In the genomic region with DNA sequence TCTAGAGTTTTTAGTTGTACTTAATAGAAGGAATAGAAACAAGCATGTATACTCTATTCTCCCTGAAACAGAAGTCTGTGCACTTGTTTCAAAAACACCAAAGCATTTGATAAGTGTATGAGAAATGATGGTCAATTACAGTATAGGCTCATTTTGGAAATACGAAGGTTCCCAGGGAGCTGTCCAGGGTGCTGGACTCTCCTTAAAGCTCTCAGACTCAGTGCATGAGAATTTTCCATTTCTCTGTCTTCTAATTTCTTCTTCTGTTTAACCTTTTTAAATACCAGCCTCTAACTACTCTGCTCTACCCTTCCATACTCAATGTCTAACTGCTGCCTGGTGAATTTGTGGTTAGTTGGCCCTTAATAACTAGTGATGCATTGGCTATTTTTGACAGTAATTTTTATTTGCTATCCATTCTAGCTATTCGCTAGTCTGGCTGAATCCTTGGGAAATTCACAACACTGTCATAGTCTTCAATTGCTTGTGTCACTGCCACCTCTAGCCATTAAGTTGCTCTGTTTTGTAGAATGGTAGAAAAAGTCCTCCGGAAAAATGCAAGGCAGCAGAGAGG, we compare ENCODE assay signal across 10 cellular contexts.
DNase-seq lines count a peak whose midpoint lies in the region; ATAC-seq lines count a peak whose summit lies in the region.
"Had no signal": no experiment of that assay in that cellular context is flagged by ENCODE, and none has a peak within 500 bp of the region (broad histone marks: within the 10 kb centered on the region; RNA-seq: fewer than 3 reads in every experiment).

No MANE protein-coding gene starts in this region.

- H3K4me1 ChIP-seq in adipocyte (ENCODE audit: control insufficient read depth, insufficient read depth, low read length) = peaks cover 10% of the 10 kb centered on the region

- no peak overlapping the region for H3K4me3 ChIP-seq in adipocyte (ENCODE audit: low read length)

- H3K9me3 ChIP-seq in adipocyte (ENCODE audit: control insufficient read depth, low read length) = no peaks in the 10 kb centered on the region

- DNase-seq in NOMO-1 treated with DMSO at 0.1 percent for 48 hours (lab: John Stamatoyannopoulos, UW; ENCODE audit: unreplicated experiment) (peak; percentile 11), NOMO-1 treated with dmso at 0.1 percent for 144 hours (lab: John Stamatoyannopoulos, UW; ENCODE audit: unreplicated experiment) (no peak), HT-29 (ENCODE audit: low spot score) (peak; percentile 33), adipocyte (ENCODE audit: low read depth) (peak; percentile 31), left kidney (ENCODE audit: low read depth, low spot score) (peak; percentile 81), cerebellar cortex (ENCODE audit: low spot score) (no peak), islet precursor cell (no peak)
- DNase-seq: GF-D8, MV-4-11 had no signal

- no peak overlapping the region for H3K9ac ChIP-seq in adipocyte (ENCODE audit: low read length)

- no peaks in the 10 kb centered on the region for H3K27me3 ChIP-seq in adipocyte (replicated peaks; ENCODE audit: control insufficient read depth, insufficient read depth, low read length)

- H3K36me3 ChIP-seq in adipocyte (ENCODE audit: control insufficient read depth, insufficient read depth, low read length, severe bottlenecking) = no peaks in the 10 kb centered on the region

- ATAC-seq in GM21447 (IDR thresholded peaks at IDR 0.05; ENCODE audit: unreplicated experiment) = no peak

Comparison
In these comparisons a context has a peak if more than half of its experiments do, and no peak if none do; other contexts are left out.
1. DNase-seq: peak in NOMO-1 treated with DMSO at 0.1 percent for 48 hours (single experiment), HT-29 (single experiment), adipocyte (single experiment) and left kidney (single experiment); none in NOMO-1 treated with dmso at 0.1 percent for 144 hours (single experiment), cerebellar cortex (single experiment) and islet precursor cell (single experiment).